ENCODE assay signal across 15 cellular contexts in the genomic region with DNA sequence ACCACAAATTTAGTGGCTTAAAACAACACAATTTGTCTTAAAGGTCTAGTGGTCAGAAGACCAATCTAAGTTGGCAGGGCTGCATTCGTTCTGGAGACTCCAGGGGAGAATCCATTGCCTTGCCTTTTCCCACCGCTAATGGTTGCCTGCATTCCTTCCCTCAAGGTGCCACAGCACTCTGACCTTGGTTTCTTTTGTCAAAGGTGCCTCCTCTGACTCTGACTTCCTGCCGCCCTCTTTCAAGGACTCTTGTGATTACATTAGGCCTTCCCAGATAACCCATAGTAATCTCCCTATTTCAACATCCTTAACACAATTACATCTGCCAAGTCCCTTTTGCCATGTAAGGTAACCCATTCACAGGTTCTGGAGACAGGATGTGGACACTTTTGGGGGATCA.
"Had no signal": no experiment of that assay in that cellular context is flagged by ENCODE, and none has a peak within 500 bp of the region (broad histone marks: within the 10 kb centered on the region; RNA-seq: fewer than 3 reads in every experiment).

No MANE protein-coding gene starts in this region.

- H3K4me3 Mint-ChIP-seq: activated CD4-positive, alpha-beta T cell treated with anti-CD3 and anti-CD28 coated beads, Interleukin-2, amount 10 ng/mL, durations not matched to agents 24 days and 14 days; activated naive CD8-positive, alpha-beta T cell; memory B cell; natural killer cell; stimulated activated effector memory CD8-positive, alpha-beta T cell treated with anti-CD3 and anti-CD28 coated beads, Interleukin-12 subunit alpha, Interleukin-12 subunit beta, amount 100 ng/mL, for 72 hours; T-helper 2 cell treated with Interferon-gamma antibody and Interleukin-4, amounts not matched to agents 5 μg/mL and 100 μg/mL, for 36 hours had no signal

- H3K27ac ChIP-seq: thoracic aorta had no signal

- H3K27ac Mint-ChIP-seq: activated CD4-positive, alpha-beta T cell treated with anti-CD3 and anti-CD28 coated beads, Interleukin-2, amount 10 ng/mL, durations not matched to agents 24 days and 14 days; activated naive CD8-positive, alpha-beta T cell; memory B cell; natural killer cell; stimulated activated effector memory CD8-positive, alpha-beta T cell treated with anti-CD3 and anti-CD28 coated beads, Interleukin-12 subunit alpha, Interleukin-12 subunit beta, amount 100 ng/mL, for 72 hours; T-helper 2 cell treated with Interferon-gamma antibody and Interleukin-4, amounts not matched to agents 5 μg/mL and 100 μg/mL, for 36 hours had no signal

- DNase-seq: activated CD4-positive, alpha-beta T cell treated with anti-CD3 and anti-CD28 coated beads, Interleukin-2, amount 10 ng/mL, durations not matched to agents 24 days and 14 days; activated CD4-positive, CD25-positive, alpha-beta regulatory T cell; activated CD8-positive, alpha-beta memory T cell treated with anti-CD3 and anti-CD28 coated beads, Interleukin-2, amount 50 U/mL, for 48 hours; activated gamma-delta T cell treated with Interleukin-2 at 50 U/mL for 16 hours; amniotic stem cell; islet precursor cell; natural killer cell; nucleus accumbens; posterior cingulate gyrus had no signal

- ATAC-seq: left lobe of liver; natural killer cell; stimulated activated effector memory CD8-positive, alpha-beta T cell treated with anti-CD3 and anti-CD28 coated beads, Interleukin-12 subunit alpha, Interleukin-12 subunit beta, amount 100 ng/mL, for 72 hours had no signal

- H3K9me3 Mint-ChIP-seq: stimulated activated effector memory CD8-positive, alpha-beta T cell treated with anti-CD3 and anti-CD28 coated beads, Interleukin-12 subunit alpha, Interleukin-12 subunit beta, amount 100 ng/mL, for 72 hours had no signal

- H3K36me3 Mint-ChIP-seq: natural killer cell; stimulated activated effector memory CD8-positive, alpha-beta T cell treated with anti-CD3 and anti-CD28 coated beads, Interleukin-12 subunit alpha, Interleukin-12 subunit beta, amount 100 ng/mL, for 72 hours had no signal

- H3K9me3 ChIP-seq: thoracic aorta had no signal

- H3K27me3 Mint-ChIP-seq: activated naive CD8-positive, alpha-beta T cell; memory B cell had no signal
